Comparison of ENCODE assay signal across 1 cellular context in genomic region chr10:14325325-14325955, GRCh38.
TF ChIP-seq lines count a peak whose summit lies in the region.

No MANE protein-coding gene starts in this region.

TF ChIP-seq in WTC11, 78 proteins besides CTCF, POLR2A, EP300 and RAD21 (continued from another document):
- TF ChIP-seq HMGXB4 (CRISPR knock-in tag; IDR thresholded peaks at IDR 0.05): no peak
- no peak for TF ChIP-seq SOX15 (CRISPR knock-in tag; IDR thresholded peaks at IDR 0.05)
- no peak for TF ChIP-seq NFYB (CRISPR knock-in tag; conservative IDR thresholded peaks at IDR 0.05; ENCODE audit: low read depth)
